ENCODE assay signal across 19 cellular contexts in the genomic region with DNA sequence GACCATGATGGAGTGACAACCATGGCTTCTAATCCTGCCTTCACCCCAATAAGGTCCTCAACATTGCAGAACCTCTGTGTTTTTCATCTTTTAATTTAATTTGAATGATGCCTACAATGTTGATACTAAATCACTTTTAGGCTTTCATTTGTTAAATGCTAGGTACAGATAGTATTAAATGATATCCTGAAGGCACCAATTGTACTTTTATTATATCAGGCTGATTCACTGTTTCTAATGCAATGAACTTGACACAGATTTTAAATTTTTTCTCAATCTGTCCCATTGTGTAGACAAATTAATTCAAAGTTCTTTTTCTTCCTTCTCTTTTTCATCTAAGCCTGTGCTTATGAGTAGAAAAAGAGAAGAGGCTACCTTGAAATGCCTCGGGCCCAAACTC. TPM values are rescaled to one million over a fixed set of nuclear protein-coding genes. Genes with fewer than 3 reads are reported as not detected.
DNase-seq lines count a peak whose midpoint lies in the region; ATAC-seq and TF ChIP-seq lines count a peak whose summit lies in the region.
"Had no signal": no experiment of that assay in that cellular context is flagged by ENCODE, and none has a peak within 500 bp of the region (broad histone marks: within the 10 kb centered on the region; RNA-seq: fewer than 3 reads in every experiment).

No MANE protein-coding gene starts in this region.

- H3K27ac ChIP-seq in HEK293 (ENCODE audit: extremely low read depth, low read depth, low read length) (no peak overlapping the region), VCaP (peak overlapping the region; percentile 68), vagina (peak overlapping the region; percentile 7), neural progenitor cell (no peak overlapping the region)
- H3K27ac ChIP-seq: 22Rv1; A549; BLaER1 treated with 17β-estradiol and CSF1 and Interleukin-3, amounts not matched to agents 10 nM and 100 nM; C4-2B had no signal

- H3F3A ChIP-seq in neural progenitor cell (ENCODE audit: low read depth), result no peaks in the 10 kb centered on the region

- no peak overlapping the region for H3K4me2 ChIP-seq in neural progenitor cell
- H3K4me2 ChIP-seq: A549; BLaER1 treated with 17β-estradiol and CSF1 and Interleukin-3, amounts not matched to agents 10 nM and 100 nM had no signal

- CTCF ChIA-PET in HEK293 (lab: Yijun Ruan, JAX), result interaction anchor here (1.2 kb wide), 1 partner anchor 9 kb away, joined by 3 read pairs; a partner anchor contains a TSS

- no peaks in the 10 kb centered on the region for H3K9me3 ChIP-seq in HEK293 (ENCODE audit: control insufficient read depth, insufficient read depth, low read depth, low read length)
- H3K9me3 ChIP-seq in vagina, result no peaks in the 10 kb centered on the region
- peaks cover 9% of the 10 kb centered on the region for H3K9me3 ChIP-seq in neural progenitor cell (ENCODE audit: low read depth)
- H3K9me3 ChIP-seq: Caco-2 had no signal

- TF ChIP-seq CTCF in HEK293 (tag by site-specific recombination; IDR thresholded peaks at IDR 0.05) (no peak), VCaP (conservative IDR thresholded peaks at IDR 0.05) (no peak), vagina (IDR thresholded peaks at IDR 0.05) (no peak), neural progenitor cell (IDR thresholded peaks at IDR 0.05) (no peak)

- no peak overlapping the region for H3K9ac ChIP-seq in neural progenitor cell
- H3K9ac ChIP-seq: BLaER1 treated with 17β-estradiol and CSF1 and Interleukin-3, amounts not matched to agents 10 nM and 100 nM had no signal

- H3K27ac Mint-ChIP-seq in neural progenitor cell, result no peak overlapping the region
- H3K27ac Mint-ChIP-seq: B cell; CD4-positive, alpha-beta T cell; CD8-positive, alpha-beta T cell had no signal

- H3K4me1 ChIP-seq in HEK293 (ENCODE audit: control insufficient read depth, insufficient read depth, low read length) (no peaks in the 10 kb centered on the region), vagina (peaks cover 12% of the 10 kb centered on the region), neural progenitor cell (no peaks in the 10 kb centered on the region)

- H2AFZ ChIP-seq in neural progenitor cell (replicated peaks), result no peak overlapping the region

- no peaks in the 10 kb centered on the region for H3K79me2 ChIP-seq in neural progenitor cell (ENCODE audit: low read depth)

- no peaks in the 10 kb centered on the region for H3K36me3 ChIP-seq in HEK293 (ENCODE audit: control insufficient read depth in 2 of 2, insufficient read depth in 1 of 2, low read length in 2 of 2)
- no peaks in the 10 kb centered on the region for H3K36me3 ChIP-seq in vagina
- no peaks in the 10 kb centered on the region for H3K36me3 ChIP-seq in neural progenitor cell

- ATAC-seq in GM21526 (IDR thresholded peaks at IDR 0.05; ENCODE audit: low FRiP score, unreplicated experiment), result no peak
- ATAC-seq: A549; CD8-positive, alpha-beta T cell; GM12878 had no signal

- TF ChIP-seq POLR2A in vagina (IDR thresholded peaks at IDR 0.05), result no peak

- POLR2A ChIA-PET in HEK293 (lab: Yijun Ruan, JAX), result no interaction called here

- H4K20me1 ChIP-seq in neural progenitor cell (ENCODE audit: low read depth), result no peaks in the 10 kb centered on the region

- H3K4me1 Mint-ChIP-seq in neural progenitor cell, result peaks cover 5% of the 10 kb centered on the region

- peaks cover 6% of the 10 kb centered on the region for H3K27me3 Mint-ChIP-seq in neural progenitor cell (ENCODE audit: insufficient read depth, low read depth)

- H3K27me3 ChIP-seq in vagina (no peaks in the 10 kb centered on the region), neural progenitor cell (peaks cover 8% of the 10 kb centered on the region)
- H3K27me3 ChIP-seq: BLaER1 treated with 17β-estradiol and CSF1 and Interleukin-3, amounts not matched to agents 10 nM and 100 nM had no signal

- no peak for DNase-seq in vagina (ENCODE audit: extremely low spot score in 2 of 2)
- no peak for DNase-seq in neural progenitor cell (ENCODE audit: low spot score)
- DNase-seq: AML-193; Caco-2; Calu3; CD4-positive, alpha-beta T cell; CD8-positive, alpha-beta T cell; DMS79 treated with DMSO at 0.1 percent for 48 hours; GDM1 had no signal

- H3K36me3 Mint-ChIP-seq in neural progenitor cell, result peaks cover 1% of the 10 kb centered on the region
- H3K36me3 Mint-ChIP-seq: CD8-positive, alpha-beta T cell had no signal

- no peak overlapping the region for H3K4me3 Mint-ChIP-seq in neural progenitor cell
- H3K4me3 Mint-ChIP-seq: B cell; CD4-positive, alpha-beta T cell; CD8-positive, alpha-beta T cell had no signal

- intact Hi-C loops in vagina (cut with DNase I), result no loop called here

- H3K9me3 Mint-ChIP-seq in neural progenitor cell, result peaks cover 11% of the 10 kb centered on the region

- no peak overlapping the region for H3K4me3 ChIP-seq in HEK293 (ENCODE audit: low read depth, low read length)
- no peak overlapping the region for H3K4me3 ChIP-seq in vagina
- no peak overlapping the region for H3K4me3 ChIP-seq in neural progenitor cell
- H3K4me3 ChIP-seq: A549; BLaER1 treated with 17β-estradiol and CSF1 and Interleukin-3, amounts not matched to agents 10 nM and 100 nM; GM12878 had no signal

TF ChIP-seq in HEK293, 187 proteins besides CTCF, POLR2A, EP300 and RAD21:
- TF ChIP-seq ZNF133 (tag by site-specific recombination; IDR thresholded peaks at IDR 0.05) (peak; percentile 93), ZNF600 (tag by site-specific recombination; IDR thresholded peaks at IDR 0.05) (no peak)
TF ChIP-seq in HEK293: peak in this region for 1.

RNA-seq across cellular contexts. Expression of a gene that starts 5.2 kb away (rescaled TPM):
- total RNA-seq in vagina, result 37.6 TPM
- total RNA-seq in neural progenitor cell (ENCODE audit: low replicate concordance), result 6.8 and 10.6 TPM in 2 replicates
- total RNA-seq: B cell; CD4-positive, alpha-beta T cell had no signal

RNA-seq across cellular contexts. Expression of a gene that starts 9.0 kb away (rescaled TPM):
- 56.0 TPM for total RNA-seq in vagina
- not detected in 2 replicates for total RNA-seq in neural progenitor cell (ENCODE audit: low replicate concordance)
- total RNA-seq: A172; B cell; Caco-2; Calu3; CD4-positive, alpha-beta T cell; CD8-positive, alpha-beta T cell; GM12878 had no signal

Comparison
In these comparisons a context has a peak if more than half of its experiments do, and no peak if none do; other contexts are left out.
1. H3K27ac ChIP-seq: peak in VCaP (single experiment) and vagina (single experiment); none in HEK293 (single experiment) and neural progenitor cell (single experiment).
2. RNA of a gene that starts 9.0 kb away (total RNA-seq): 56.0 TPM in vagina (single experiment); not detected in neural progenitor cell; every median in the first group is over 10 times any median in the second.